17 cellular contexts compared by ENCODE assay signal in the genomic region with DNA sequence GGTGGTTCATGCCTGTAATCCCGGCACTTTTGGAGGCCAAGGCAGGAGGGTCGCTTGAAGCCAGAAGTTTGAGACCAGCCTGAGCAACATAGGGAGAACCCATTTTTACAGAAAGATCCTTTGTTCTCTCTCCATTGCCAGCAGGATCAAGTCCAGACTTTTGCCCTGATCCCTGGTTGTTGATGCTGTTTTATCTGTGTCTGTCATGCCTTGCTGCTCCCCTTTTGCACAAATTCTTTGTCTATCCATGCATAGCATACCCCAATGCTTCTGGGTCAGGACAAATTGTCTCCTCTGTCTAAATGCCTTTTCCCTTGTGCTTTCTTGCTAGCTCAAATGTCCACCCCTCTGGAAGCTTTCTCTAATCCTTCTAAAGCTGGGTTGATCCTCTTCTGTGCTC. TPM values are rescaled to one million over a fixed set of nuclear protein-coding genes. Genes with fewer than 3 reads are reported as not detected.
DNase-seq lines count a peak whose midpoint lies in the region; ATAC-seq and TF ChIP-seq lines count a peak whose summit lies in the region.
"Had no signal": no experiment of that assay in that cellular context is flagged by ENCODE, and none has a peak within 500 bp of the region (broad histone marks: within the 10 kb centered on the region; RNA-seq: fewer than 3 reads in every experiment).

No MANE protein-coding gene starts in this region.

- H3K27ac ChIP-seq in Karpas-422 (ENCODE audit: low read length) = peak overlapping the region; percentile 57
- no peak overlapping the region for H3K27ac ChIP-seq in left ventricle myocardium inferior (replicated peaks)
- H3K27ac ChIP-seq: Peyer's patch had no signal

- H3K9me3 ChIP-seq in Karpas-422 (ENCODE audit: low read length) = no peaks in the 10 kb centered on the region
- no peaks in the 10 kb centered on the region for H3K9me3 ChIP-seq in left ventricle myocardium inferior (replicated peaks)
- H3K9me3 ChIP-seq: Caco-2, Peyer's patch had no signal

- H3K27me3 Mint-ChIP-seq in neural crest cell (ENCODE audit: low read depth) = no peaks in the 10 kb centered on the region

- DNase-seq in Karpas-422 (peak; percentile 34), glomerular visceral epithelial cell (ENCODE audit: extremely low spot score) (peak; percentile 25), neural crest cell (ENCODE audit: low read depth, low spot score) (no peak), left ventricle myocardium inferior (no peak), NCI-H1048 (lab: John Stamatoyannopoulos, UW) (no peak)
- no peak for DNase-seq in activated CD4-positive, alpha-beta T cell treated with anti-CD3 and anti-CD28 coated beads for 4 hours
- DNase-seq: Caco-2, MM.1S, NCI-H1092 treated with DMSO at 0.1 percent for 48 hours, NCI-H146, NCI-H2029 treated with DMSO at 0.1 percent for 48 hours, NCI-H2171, NCI-H526 treated with DMSO at 0.1 percent for 48 hours, Peyer's patch had no signal

- no peak overlapping the region for H3K4me2 ChIP-seq in Karpas-422 (ENCODE audit: low read depth, low read length, poor library complexity, severe bottlenecking)

- H3K27me3 ChIP-seq in Karpas-422 (ENCODE audit: low read length) (no peaks in the 10 kb centered on the region), left ventricle myocardium inferior (ENCODE audit: low read depth) (no peaks in the 10 kb centered on the region)
- H3K27me3 ChIP-seq: Peyer's patch had no signal

- H3K4me3 Mint-ChIP-seq in neural crest cell = no peak overlapping the region

- no peak for TF ChIP-seq CTCF in neural crest cell (conservative IDR thresholded peaks at IDR 0.05)
- no peak for TF ChIP-seq CTCF in left ventricle myocardium inferior (IDR thresholded peaks at IDR 0.05; ENCODE audit: borderline replicate concordance)

- H3K4me1 ChIP-seq in Karpas-422 (ENCODE audit: low read length) = peaks cover 40% of the 10 kb centered on the region
- H3K4me1 ChIP-seq in left ventricle myocardium inferior = no peaks in the 10 kb centered on the region
- H3K4me1 ChIP-seq: Peyer's patch had no signal

- no peak overlapping the region for H3K4me3 ChIP-seq in Karpas-422 (ENCODE audit: low read length)
- H3K4me3 ChIP-seq in left ventricle myocardium inferior = no peak overlapping the region
- H3K4me3 ChIP-seq: Peyer's patch had no signal

- H3K27ac Mint-ChIP-seq in neural crest cell (ENCODE audit: unreplicated experiment) = peak overlapping the region; percentile 21

- no peak for ATAC-seq in GM19035 (IDR thresholded peaks at IDR 0.05; ENCODE audit: unreplicated experiment)
- ATAC-seq: Right ventricle myocardium inferior had no signal

- no peaks in the 10 kb centered on the region for H3K79me2 ChIP-seq in Karpas-422 (ENCODE audit: low read length)

- peaks cover 10% of the 10 kb centered on the region for H3K36me3 Mint-ChIP-seq in neural crest cell (ENCODE audit: low read depth)

- no peak overlapping the region; the same call in 1 of the 2 replicates for H3K9ac ChIP-seq in Karpas-422 (ENCODE audit: low read length)

- H3K9me2 ChIP-seq in Karpas-422 (replicated peaks; ENCODE audit: insufficient read depth, low read length) = no peaks in the 10 kb centered on the region

- H3K9me3 Mint-ChIP-seq in neural crest cell = no peaks in the 10 kb centered on the region

- no peaks in the 10 kb centered on the region for H3K4me1 Mint-ChIP-seq in neural crest cell

- no peak overlapping the region for H2AFZ ChIP-seq in Karpas-422 (ENCODE audit: low read length)

- intact Hi-C loops in left ventricle myocardium inferior (cut with micrococcal nuclease) = no loop called here

- no peaks in the 10 kb centered on the region for H4K20me1 ChIP-seq in Karpas-422 (ENCODE audit: insufficient read depth, low read depth, low read length)

- H3K36me3 ChIP-seq in Karpas-422 (ENCODE audit: insufficient read depth, low read length) = peaks cover 6% of the 10 kb centered on the region; the same call in 1 of the 2 replicates
- peaks cover 54% of the 10 kb centered on the region for H3K36me3 ChIP-seq in left ventricle myocardium inferior

RNA-seq across cellular contexts. Expression of a gene that starts 25.3 kb away (rescaled TPM):
- 1.3 TPM in 1 of 2 replicates, not detected in the other for total RNA-seq in Karpas-422 (2014; rRNA removed; shearing (Covaris generic); ENCODE audit: low replicate concordance)
- total RNA-seq in neural crest cell (16.2 and 17.4 TPM in 2 replicates), left ventricle myocardium inferior (2.8 TPM)
- total RNA-seq: LHCN-M2 had no signal

RNA-seq across cellular contexts. Expression of a gene that starts 28.2 kb away (rescaled TPM):
- total RNA-seq in Karpas-422 (2014; rRNA removed; shearing (Covaris generic); ENCODE audit: low replicate concordance) = 15.9 and 27.1 TPM in 2 replicates
- 32.7 and 33.3 TPM in 2 replicates for total RNA-seq in neural crest cell
- total RNA-seq in left ventricle myocardium inferior = 14.1 TPM

Comparison
In these comparisons a context has a peak if more than half of its experiments do, and no peak if none do; other contexts are left out.
1. DNase-seq: peak in Karpas-422 (single experiment) and glomerular visceral epithelial cell (single experiment); none in neural crest cell (single experiment), activated CD4-positive, alpha-beta T cell treated with anti-CD3 and anti-CD28 coated beads for 4 hours (0 of 2), left ventricle myocardium inferior (single experiment) and NCI-H1048 (single experiment).